ENCODE assay signal across 18 cellular contexts in the genomic region with DNA sequence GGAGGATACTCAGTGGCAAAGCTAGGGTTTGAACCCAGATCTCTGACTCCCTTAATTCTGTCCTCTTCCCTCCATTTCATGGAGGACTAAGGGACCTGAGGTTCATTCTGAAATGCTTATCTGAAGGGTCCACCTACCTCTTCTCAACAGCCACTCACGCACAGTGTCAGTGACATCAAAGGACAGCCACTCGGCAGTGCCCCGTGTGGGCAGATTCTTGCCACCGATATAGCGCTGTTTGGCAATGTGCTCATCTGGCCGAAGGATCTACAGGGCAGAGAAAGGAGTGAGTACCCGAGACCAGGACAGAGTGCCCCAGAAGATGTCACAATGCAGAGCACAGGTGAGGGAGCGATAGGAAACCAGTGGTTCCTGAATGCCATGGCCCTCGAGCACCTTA.
"Had no signal": no experiment of that assay in that cellular context is flagged by ENCODE, and none has a peak within 500 bp of the region (broad histone marks: within the 10 kb centered on the region; RNA-seq: fewer than 3 reads in every experiment).

No MANE protein-coding gene starts in this region.

- H3K27ac Mint-ChIP-seq: naive thymus-derived CD4-positive, alpha-beta T cell; nephron progenitor cell had no signal

- H3K36me3 ChIP-seq: neutrophil had no signal

- H3K4me3 ChIP-seq: coronary artery, lung, right atrium auricular region, sigmoid colon, skin epidermis had no signal

- DNase-seq: effector CD4-positive, alpha-beta T cell; kidney; left colon; left ventricle myocardium superior; naive thymus-derived CD4-positive, alpha-beta T cell; nephron progenitor cell; posterior cingulate gyrus; sigmoid colon; stimulated activated CD4-positive, alpha-beta T cell treated with anti-CD3 and anti-CD28 coated beads, Interleukin-12 subunit alpha, Interleukin-12 subunit beta, amount 100 ng/mL, for 4 hours; stimulated activated naive CD4-positive, alpha-beta T cell treated with Interleukin-2 at 50 U/mL for 16 hours; trophoblast cell had no signal

- H3K27me3 Mint-ChIP-seq: naive thymus-derived CD4-positive, alpha-beta T cell had no signal

- FAIRE-seq: frontal cortex, kidney had no signal

- H3K4me3 Mint-ChIP-seq: naive thymus-derived CD4-positive, alpha-beta T cell; nephron progenitor cell had no signal

- H3K9me3 Mint-ChIP-seq: naive thymus-derived CD4-positive, alpha-beta T cell; nephron progenitor cell had no signal

- H3K9me3 ChIP-seq: neutrophil, right atrium auricular region, sigmoid colon had no signal

- H3K27ac ChIP-seq: coronary artery, neutrophil, sigmoid colon, skin epidermis had no signal

- ATAC-seq: esophagus mucosa; left colon; left ventricle myocardium superior; naive thymus-derived CD4-positive, alpha-beta T cell had no signal

- H3K27me3 ChIP-seq: neutrophil, right atrium auricular region, sigmoid colon had no signal

- H3K4me1 Mint-ChIP-seq: naive thymus-derived CD4-positive, alpha-beta T cell had no signal
